1 cellular context compared by ENCODE assay signal in the genomic region with DNA sequence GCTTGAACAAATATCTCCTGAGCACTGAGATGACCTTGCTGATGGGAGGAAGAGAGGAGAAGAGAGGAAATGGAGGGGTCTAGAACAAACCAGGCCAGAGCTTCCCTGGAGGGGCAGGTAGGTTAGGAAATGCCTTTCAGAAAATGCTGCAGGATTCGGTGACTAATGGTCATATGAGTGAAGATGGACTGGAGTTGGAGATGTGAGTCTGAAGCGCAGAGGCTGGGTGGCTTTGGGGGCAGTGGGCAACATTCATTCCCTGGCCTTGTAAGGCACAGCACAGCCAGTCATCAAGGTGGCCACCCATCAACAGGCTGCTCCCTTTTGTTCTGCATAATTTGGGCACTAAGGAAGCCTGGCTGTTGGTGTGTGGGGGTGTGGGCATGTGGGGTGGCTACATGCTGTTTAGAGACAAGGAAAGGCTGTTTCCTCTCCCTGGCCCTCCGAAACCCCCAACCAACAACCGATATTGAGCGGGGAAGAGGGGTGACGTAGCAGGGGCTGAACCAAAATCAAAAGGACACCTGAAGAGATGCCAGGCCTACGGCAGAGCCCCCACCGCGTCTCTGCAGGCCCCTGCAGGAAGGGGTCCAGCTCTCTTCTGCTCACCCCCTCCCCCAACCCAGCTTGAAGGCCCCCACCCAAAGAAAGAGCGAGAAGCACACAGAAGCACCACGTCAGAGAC.
TF ChIP-seq lines count a peak whose summit lies in the region.

No MANE protein-coding gene starts in this region.

TF ChIP-seq in HepG2, 621 proteins besides CTCF, POLR2A, EP300 and RAD21:
- TF ChIP-seq EZH2 (conservative IDR thresholded peaks at IDR 0.05; ENCODE audit: low read depth, low read length): peak; percentile 55
- TF ChIP-seq ZNF724P (CRISPR knock-in tag; IDR thresholded peaks at IDR 0.05; ENCODE audit: borderline replicate concordance): no peak
TF ChIP-seq in HepG2: peak in this region for 1.
